ENCODE assay signal across 8 cellular contexts in genomic region chr17:27455914-27456680, GRCh38. TPM values are rescaled to one million over a fixed set of nuclear protein-coding genes. Genes with fewer than 3 reads are reported as not detected.
A peak's percentile ranks its signal among the peaks of the same experiment; 100 is the strongest.
DNase-seq lines count a peak whose midpoint lies in the region; ATAC-seq lines count a peak whose summit lies in the region.

Gene KSR1, plus strand, starts transcription at chr17:27456448. Its CDS starts 196 bp downstream, at chr17:27456644.

- ATAC-seq in GM18519 (IDR thresholded peaks at IDR 0.05; ENCODE audit: low FRiP score, unreplicated experiment): peak; percentile 76
- ATAC-seq in HG03064 (IDR thresholded peaks at IDR 0.05; ENCODE audit: low read depth, unreplicated experiment): peak; percentile 83

- DNase-seq in A172 (ENCODE audit: low spot score): peak; percentile 40
- peak; percentile 48 for DNase-seq in NCI-H345 treated with DMSO at 0.1 percent for 48 hours (lab: John Stamatoyannopoulos, UW; ENCODE audit: unreplicated experiment)
- peak; percentile 78 to 86 for DNase-seq in activated CD4-positive, alpha-beta T cell treated with anti-CD3 and anti-CD28 coated beads for 4 hours
- DNase-seq in left kidney (ENCODE audit: low read depth, low spot score): peak; percentile 96
- peak; percentile 84 for DNase-seq in stimulated activated CD4-positive, alpha-beta T cell treated with anti-CD3 and anti-CD28 coated beads, Interleukin-1b, Interleukin-23, amount 100 ng/mL, for 48 hours

- H3K27ac ChIP-seq in cingulate gyrus (ENCODE audit: low read depth, low read length): peak within 1 kb of the TSS; percentile 75

RNA-seq across cellular contexts. Expression of gene KSR1, which starts in this region (rescaled TPM):
- total RNA-seq in A172 (2014; rRNA removed; shearing (Covaris generic)): 1.7 and 2.9 TPM in 2 replicates

Comparison
In these comparisons a context has a peak if more than half of its experiments do, and no peak if none do; other contexts are left out.
1. Peak in every context shown above with its lines: DNase-seq, ATAC-seq and H3K27ac ChIP-seq.
2. DNase-seq: peak in every context shown above with its lines; median percentile 96 in left kidney; 84 in stimulated activated CD4-positive, alpha-beta T cell treated with anti-CD3 and anti-CD28 coated beads, Interleukin-1b, Interleukin-23, amount 100 ng/mL, for 48 hours; 82 in activated CD4-positive, alpha-beta T cell treated with anti-CD3 and anti-CD28 coated beads for 4 hours; 48 in NCI-H345 treated with DMSO at 0.1 percent for 48 hours; 40 in A172.